Comparison of ENCODE assay signal across 15 cellular contexts in the genomic region with DNA sequence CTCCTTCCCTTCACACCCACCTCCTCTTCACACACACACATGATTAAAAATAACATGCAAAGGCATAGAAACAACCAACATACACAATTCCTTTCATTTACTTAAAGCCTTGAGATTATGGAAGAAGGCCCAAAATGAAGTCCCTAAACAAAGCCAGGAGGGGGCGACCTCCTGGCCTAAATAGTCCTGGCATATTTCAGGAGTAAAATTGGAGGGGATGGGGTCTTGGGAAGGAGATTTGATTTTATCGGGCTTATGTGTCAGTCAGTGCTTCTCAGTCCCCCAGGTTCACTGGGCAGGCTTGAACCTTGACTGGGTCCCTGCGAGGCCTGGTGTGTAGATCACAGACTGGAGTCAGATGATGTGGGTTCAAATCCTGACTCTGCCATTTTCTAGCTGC.
DNase-seq lines count a peak whose midpoint lies in the region; ATAC-seq and TF ChIP-seq lines count a peak whose summit lies in the region.
"Had no signal": no experiment of that assay in that cellular context is flagged by ENCODE, and none has a peak within 500 bp of the region (broad histone marks: within the 10 kb centered on the region; RNA-seq: fewer than 3 reads in every experiment).

No MANE protein-coding gene starts in this region.

- H3K27me3 ChIP-seq in BE2C (no peaks in the 10 kb centered on the region), WERI-Rb-1 (ENCODE audit: insufficient read depth, low read depth, severe bottlenecking) (no peaks in the 10 kb centered on the region), iPS DF 6.9 (ENCODE audit: control insufficient read depth, insufficient read depth, low read length) (no peaks in the 10 kb centered on the region), neuronal stem cell (ENCODE audit: control insufficient read depth in 3 of 3, insufficient read depth in 3 of 3, low read depth in 1 of 3, low read length in 3 of 3) (no peaks in the 10 kb centered on the region)

- H3K4ac ChIP-seq in neuronal stem cell (ENCODE audit: low read length), result no peak overlapping the region

- no peaks in the 10 kb centered on the region; the same call in 1 of the 2 replicates for H3K4me1 ChIP-seq in BE2C
- H3K4me1 ChIP-seq in iPS DF 6.9 (ENCODE audit: control insufficient read depth, insufficient read depth, low read length), result no peaks in the 10 kb centered on the region
- H3K4me1 ChIP-seq in neuronal stem cell (ENCODE audit: control insufficient read depth in 2 of 2, insufficient read depth in 1 of 2, low read depth in 1 of 2, low read length in 2 of 2), result no peaks in the 10 kb centered on the region

- H2BK12ac ChIP-seq in neuronal stem cell (ENCODE audit: low read length), result no peak overlapping the region

- WGBS in iPS DF 6.9 (ENCODE audit: insufficient coverage, insufficient read length), result no CpG with 5 or more reads among the region's 3 CpGs
- no CpG with 5 or more reads among the region's 3 CpGs for WGBS in neuronal stem cell (ENCODE audit: extremely low coverage in 2 of 2, insufficient read length in 2 of 2, insufficient replicate concordance in 1 of 2), 2 donors

- H3K36me3 ChIP-seq in BE2C (no peaks in the 10 kb centered on the region), WERI-Rb-1 (no peaks in the 10 kb centered on the region), iPS DF 6.9 (ENCODE audit: control insufficient read depth, insufficient read depth, low read length) (no peaks in the 10 kb centered on the region), neuronal stem cell (replicated peaks in 1 of 2; ENCODE audit: control insufficient read depth in 2 of 2, insufficient read depth in 2 of 2, low read length in 2 of 2) (no peaks in the 10 kb centered on the region)

- H3K27ac ChIP-seq in WERI-Rb-1, result no peak overlapping the region
- H3K27ac ChIP-seq in iPS DF 6.9 (ENCODE audit: low read length), result no peak overlapping the region
- no peak overlapping the region for H3K27ac ChIP-seq in neuronal stem cell (replicated peaks; ENCODE audit: low read length)

- H2AFZ ChIP-seq in neuronal stem cell (ENCODE audit: low read length), result no peak overlapping the region

- H3K4me3 ChIP-seq in BE2C (ENCODE audit: low read depth, low read length) (no peak overlapping the region), WERI-Rb-1 (ENCODE audit: low read depth, low read length) (no peak overlapping the region), iPS DF 6.9 (ENCODE audit: low read length) (no peak overlapping the region), neuronal stem cell (ENCODE audit: low read length in 2 of 2) (no peak overlapping the region)

- H4K91ac ChIP-seq in neuronal stem cell (ENCODE audit: low read depth, low read length, poor library complexity), result no peak overlapping the region

- H4K8ac ChIP-seq in neuronal stem cell (ENCODE audit: low read depth, low read length), result no peak overlapping the region

- H3K79me1 ChIP-seq in neuronal stem cell (ENCODE audit: low read depth, low read length), result no peaks in the 10 kb centered on the region

- no peak overlapping the region for H3K23ac ChIP-seq in neuronal stem cell (ENCODE audit: low read depth, low read length, poor library complexity)

- DNase-seq in BE2C (no peak), WERI-Rb-1 (no peak), iPS DF 6.9 (ENCODE audit: low read depth, low spot score) (peak; percentile 5), neuronal stem cell (ENCODE audit: low spot score) (no peak), SK-N-DZ (ENCODE audit: low spot score) (no peak)
- DNase-seq: activated CD4-positive, alpha-beta T cell treated with anti-CD3 and anti-CD28 coated beads, Interleukin-2, amount 50 U/mL, for 48 hours; activated gamma-delta T cell; C1 segment of cervical spinal cord; GF-D8; HFFc6; left ventricle myocardium superior; NCI-H1092 treated with DMSO at 0.1 percent for 48 hours had no signal

- no peak overlapping the region for H3K4me2 ChIP-seq in neuronal stem cell (ENCODE audit: insufficient read depth, low read length, poor library complexity, severe bottlenecking)

- no peak overlapping the region for H3K14ac ChIP-seq in neuronal stem cell (ENCODE audit: low read length)

- H3K9me3 ChIP-seq in BE2C (no peaks in the 10 kb centered on the region), WERI-Rb-1 (ENCODE audit: severe bottlenecking) (no peaks in the 10 kb centered on the region), iPS DF 6.9 (ENCODE audit: control insufficient read depth, insufficient read depth, low read length) (no peaks in the 10 kb centered on the region), neuronal stem cell (replicated peaks in 1 of 2; ENCODE audit: control insufficient read depth in 2 of 2, insufficient read depth in 1 of 2, low read depth in 1 of 2, low read length in 2 of 2) (no peaks in the 10 kb centered on the region)

- no peak overlapping the region for H3K9ac ChIP-seq in neuronal stem cell (ENCODE audit: low read depth, low read length, poor library complexity)

- no peak overlapping the region for H2AK5ac ChIP-seq in neuronal stem cell (ENCODE audit: low read depth, low read length)

- ATAC-seq in GM18868 (IDR thresholded peaks at IDR 0.05; ENCODE audit: unreplicated experiment) (no peak), HG03432 (IDR thresholded peaks at IDR 0.05; ENCODE audit: unreplicated experiment) (no peak)
- ATAC-seq: left ventricle myocardium superior had no signal

- TF ChIP-seq CTCF in BE2C (IDR thresholded peaks at IDR 0.05; ENCODE audit: low read depth, low read length) (peak; percentile 45), GM12873 (IDR thresholded peaks at IDR 0.05; ENCODE audit: insufficient read depth, low read depth, low read length, missing control alignments) (peak; percentile 26), WERI-Rb-1 (IDR thresholded peaks at IDR 0.05; ENCODE audit: low read depth, low read length) (peak; percentile 33)

- H2BK5ac ChIP-seq in neuronal stem cell (ENCODE audit: low read length), result no peak overlapping the region

- no peak overlapping the region for H2BK120ac ChIP-seq in neuronal stem cell (ENCODE audit: low read depth, low read length)

- no peak overlapping the region for H2BK15ac ChIP-seq in neuronal stem cell (ENCODE audit: low read length)

- no peak overlapping the region for H3K18ac ChIP-seq in neuronal stem cell (ENCODE audit: low read length)
